7 cellular contexts compared by ENCODE assay signal in genomic region chr11:112280268-112281126, GRCh38. TPM values are rescaled to one million over a fixed set of nuclear protein-coding genes. Genes with fewer than 3 reads are reported as not detected.
DNase-seq lines count a peak whose midpoint lies in the region; ATAC-seq, FAIRE-seq and TF ChIP-seq lines count a peak whose summit lies in the region.

No MANE protein-coding gene starts in this region.

- FAIRE-seq in bronchial epithelial cell (lab: Jason Lieb, UNC): no peak

- peak; percentile 82 for ATAC-seq in HG02981 (IDR thresholded peaks at IDR 0.05; ENCODE audit: unreplicated experiment)

- in situ Hi-C loops in GM13976 (cut with MboI; ENCODE audit: low sequenced_read_pairs, unreplicated experiment): loop anchor here (10.0 to 25.0 kb wide), 2 partner anchors 514 to 1007 kb away; no protein-coding TSS in a partner anchor

- no peaks in the 10 kb centered on the region for H3K9me3 ChIP-seq in WERI-Rb-1 (ENCODE audit: severe bottlenecking)

- H3K4me3 ChIP-seq in WERI-Rb-1 (ENCODE audit: low read depth, low read length): peak overlapping the region; percentile 48
- H3K4me3 ChIP-seq in bronchial epithelial cell (ENCODE audit: low read depth, low read length): peak overlapping the region; percentile 21

- H3K36me3 ChIP-seq in WERI-Rb-1: no peaks in the 10 kb centered on the region
- no peaks in the 10 kb centered on the region for H3K36me3 ChIP-seq in bronchial epithelial cell (ENCODE audit: control insufficient read depth, insufficient read depth, low read length)

- DNase-seq in GM13976 (ENCODE audit: low spot score) (peak; percentile 83), NCI-H2171 (lab: John Stamatoyannopoulos, UW) (peak; percentile 67), WERI-Rb-1 (peak; percentile 75), bronchial epithelial cell (ENCODE audit: low read depth) (peak; percentile 79), iris pigment epithelial cell (ENCODE audit: low read depth) (peak; percentile 84)
- peak; percentile 43 for DNase-seq in stimulated activated CD4-positive, alpha-beta T cell treated with anti-CD3 and anti-CD28 coated beads, Interleukin-12 subunit alpha, Interleukin-12 subunit beta, amount 100 ng/mL, for 4 hours

- H3K27me3 ChIP-seq in WERI-Rb-1 (ENCODE audit: insufficient read depth, low read depth, severe bottlenecking) (no peaks in the 10 kb centered on the region), bronchial epithelial cell (ENCODE audit: control insufficient read depth, insufficient read depth, low read length) (no peaks in the 10 kb centered on the region)

- TF ChIP-seq CTCF in GM13976 (IDR thresholded peaks at IDR 0.05; ENCODE audit: borderline replicate concordance, control extremely low read depth, extremely low read depth, insufficient read depth, missing control alignments) (peak; percentile 77), WERI-Rb-1 (IDR thresholded peaks at IDR 0.05; ENCODE audit: low read depth, low read length) (peak; percentile 69), bronchial epithelial cell (IDR thresholded peaks at IDR 0.05; ENCODE audit: insufficient read depth, low read length, severe bottlenecking) (peak; percentile 77)

- H3K27ac ChIP-seq in WERI-Rb-1: no peak overlapping the region

RNA-seq across cellular contexts. Expression of gene PLET1, which starts 19.8 kb away (rescaled TPM):
- not detected in 2 replicates for total RNA-seq in bronchial epithelial cell

RNA-seq across cellular contexts. Expression of gene PTS, which starts 54.3 kb away (rescaled TPM):
- 68.4 and 74.4 TPM in 2 replicates for total RNA-seq in bronchial epithelial cell
